Comparison of ENCODE assay signal across 25 cellular contexts in genomic region chr19:38951187-38951586, GRCh38. TPM values are rescaled to one million over a fixed set of nuclear protein-coding genes. Genes with fewer than 3 reads are reported as not detected.
DNase-seq lines count a peak whose midpoint lies in the region; ATAC-seq, FAIRE-seq and TF ChIP-seq lines count a peak whose summit lies in the region.
"Had no signal": no experiment of that assay in that cellular context is flagged by ENCODE, and none has a peak within 500 bp of the region (broad histone marks: within the 10 kb centered on the region; RNA-seq: fewer than 3 reads in every experiment).

No MANE protein-coding gene starts in this region.

- H3K4me3 Mint-ChIP-seq in activated T-helper 2 cell treated with anti-CD3 and anti-CD28 coated beads, Interferon-gamma antibody, Interleukin-2, Interleukin-4, amounts not matched to agents 10 μg/mL and 5 μg/mL and 100 μg/mL, durations not matched to agents 14 hours and 24 hours and 36 hours (ENCODE audit: low read depth), result peak overlapping the region; percentile 32
- H3K4me3 Mint-ChIP-seq in nephron progenitor cell (peak overlapping the region; percentile 49), natural killer cell (no peak overlapping the region)
- H3K4me3 Mint-ChIP-seq: HFFc6 had no signal

- no peaks in the 10 kb centered on the region for H3K36me3 Mint-ChIP-seq in activated T-helper 2 cell treated with anti-CD3 and anti-CD28 coated beads, Interferon-gamma antibody, Interleukin-2, Interleukin-4, amounts not matched to agents 10 μg/mL and 5 μg/mL and 100 μg/mL, durations not matched to agents 14 hours and 24 hours and 36 hours (ENCODE audit: low read depth)
- H3K36me3 Mint-ChIP-seq in nephron progenitor cell (ENCODE audit: low read depth), result peaks cover 58% of the 10 kb centered on the region
- H3K36me3 Mint-ChIP-seq in natural killer cell, result no peaks in the 10 kb centered on the region
- H3K36me3 Mint-ChIP-seq: CD14-positive monocyte; CD8-positive, alpha-beta memory T cell had no signal

- intact Hi-C loops in activated T-helper 2 cell treated with anti-CD3 and anti-CD28 coated beads, Interferon-gamma antibody, Interleukin-2, Interleukin-4, amounts not matched to agents 10 μg/mL and 5 μg/mL and 100 μg/mL, durations not matched to agents 14 hours and 24 hours and 36 hours (cut with micrococcal nuclease), result no loop called here
- intact Hi-C loops in natural killer cell (cut with micrococcal nuclease), result no loop called here

- no peaks in the 10 kb centered on the region for H3K9me3 ChIP-seq in A549
- H3K9me3 ChIP-seq: BE2C had no signal

- no peaks in the 10 kb centered on the region for H3K9me3 Mint-ChIP-seq in activated T-helper 2 cell treated with anti-CD3 and anti-CD28 coated beads, Interferon-gamma antibody, Interleukin-2, Interleukin-4, amounts not matched to agents 10 μg/mL and 5 μg/mL and 100 μg/mL, durations not matched to agents 14 hours and 24 hours and 36 hours
- H3K9me3 Mint-ChIP-seq in nephron progenitor cell (peaks cover 4% of the 10 kb centered on the region), natural killer cell (no peaks in the 10 kb centered on the region)
- H3K9me3 Mint-ChIP-seq: CD4-positive, alpha-beta T cell; CD8-positive, alpha-beta memory T cell; H9; HFFc6 had no signal

- H3K4me1 ChIP-seq in A549, result peaks cover 23% of the 10 kb centered on the region
- H3K4me1 ChIP-seq: BE2C had no signal

- no peak overlapping the region for H3K4me2 ChIP-seq in A549
- H3K4me2 ChIP-seq: BLaER1 treated with 17β-estradiol and CSF1 and Interleukin-3, amounts not matched to agents 10 nM and 100 nM; GM23338 had no signal

- WGBS in A549 (ENCODE audit: missing lambda C conversion rate), result 93% methylated on average over 3 of the region's 3 CpGs

- TF ChIP-seq CTCF in A549 (IDR thresholded peaks at IDR 0.05), result no peak
- TF ChIP-seq CTCF in nephron progenitor cell (IDR thresholded peaks at IDR 0.05), result no peak
- no peak for TF ChIP-seq CTCF in natural killer cell (IDR thresholded peaks at IDR 0.05)

- TF ChIP-seq RAD21 in A549 (conservative IDR thresholded peaks at IDR 0.05 in 1 of 2, IDR thresholded peaks at IDR 0.05 in 1 of 2), result no peak

- H3K27ac Mint-ChIP-seq in activated T-helper 2 cell treated with anti-CD3 and anti-CD28 coated beads, Interferon-gamma antibody, Interleukin-2, Interleukin-4, amounts not matched to agents 10 μg/mL and 5 μg/mL and 100 μg/mL, durations not matched to agents 14 hours and 24 hours and 36 hours, result no peak overlapping the region
- H3K27ac Mint-ChIP-seq in nephron progenitor cell, result no peak overlapping the region
- H3K27ac Mint-ChIP-seq in natural killer cell, result no peak overlapping the region
- H3K27ac Mint-ChIP-seq: CD14-positive monocyte; CD4-positive, alpha-beta T cell; GM23338; H9; HFFc6 had no signal

- H3K4me1 Mint-ChIP-seq in activated T-helper 2 cell treated with anti-CD3 and anti-CD28 coated beads, Interferon-gamma antibody, Interleukin-2, Interleukin-4, amounts not matched to agents 10 μg/mL and 5 μg/mL and 100 μg/mL, durations not matched to agents 14 hours and 24 hours and 36 hours (ENCODE audit: low read depth), result peaks cover 11% of the 10 kb centered on the region
- H3K4me1 Mint-ChIP-seq in nephron progenitor cell (peaks cover 23% of the 10 kb centered on the region), natural killer cell (peaks cover 6 to 20% of the 10 kb centered on the region in 2 donors)

- CTCF ChIA-PET in A549 (lab: Yijun Ruan, JAX), result interaction anchor here (0.6 to 23.4 kb wide), 6 partner anchors 10 to 548 kb away, joined by 3 to 344 read pairs (median 30); partner anchors contain the start of genes FAM98C, FBXO17, MRPS12 and SARS2

- TF ChIP-seq EP300 in A549 (IDR thresholded peaks at IDR 0.05), result no peak

- POLR2A ChIA-PET in A549 (lab: Yijun Ruan, JAX), result interaction anchor here (2.3 kb wide), 1 partner anchor 20 kb away, joined by 11 read pairs; the partner anchor contains the start of genes MRPS12 and SARS2

- H3K27me3 Mint-ChIP-seq in activated T-helper 2 cell treated with anti-CD3 and anti-CD28 coated beads, Interferon-gamma antibody, Interleukin-2, Interleukin-4, amounts not matched to agents 10 μg/mL and 5 μg/mL and 100 μg/mL, durations not matched to agents 14 hours and 24 hours and 36 hours (ENCODE audit: low read depth), result peaks cover 12% of the 10 kb centered on the region
- peaks cover 4% of the 10 kb centered on the region for H3K27me3 Mint-ChIP-seq in nephron progenitor cell (ENCODE audit: low read depth, poor library complexity)
- H3K27me3 Mint-ChIP-seq in natural killer cell (ENCODE audit: low read depth in 2 of 2), result peaks cover 8 to 13% of the 10 kb centered on the region in 2 donors

- DNase-seq in A549 (ENCODE audit: low read depth in 1 of 2, low spot score in 1 of 2), result no peak
- DNase-seq in activated T-helper 2 cell treated with anti-CD3 and anti-CD28 coated beads, Interferon-gamma antibody, Interleukin-2, Interleukin-4, amounts not matched to agents 10 μg/mL and 5 μg/mL and 100 μg/mL, durations not matched to agents 14 hours and 24 hours and 36 hours (ENCODE audit: low spot score), result no peak
- DNase-seq in nephron progenitor cell, result no peak
- no peak for DNase-seq in natural killer cell
- no peak for DNase-seq in kidney glomerular epithelial cell (lab: John Stamatoyannopoulos, UW)
- DNase-seq: ACHN; AML-193; BE2C; CD4-positive, alpha-beta T cell; DMS 273 treated with DMSO at 0.1 percent for 48 hours; DMS79; EL; GDM1; H9; HFFc6 had no signal

- no peak overlapping the region for H3K27ac ChIP-seq in A549
- H3K27ac ChIP-seq: BLaER1 treated with 17β-estradiol and CSF1 and Interleukin-3, amounts not matched to agents 10 nM and 100 nM had no signal

- ATAC-seq in A549 (no peak), GM18520 (IDR thresholded peaks at IDR 0.05; ENCODE audit: unreplicated experiment) (no peak), natural killer cell (no peak)
- ATAC-seq: GM12878, GM23338, HCT116 had no signal

- H3K4me3 ChIP-seq in A549, result no peak overlapping the region
- H3K4me3 ChIP-seq: BLaER1 treated with 17β-estradiol and CSF1 and Interleukin-3, amounts not matched to agents 10 nM and 100 nM; GM12878 had no signal

- FAIRE-seq in A549 (lab: Jason Lieb, UNC), result no peak
- FAIRE-seq: A204.1, D721Med, GM12878 had no signal

- TF ChIP-seq POLR2A in A549 (IDR thresholded peaks at IDR 0.05; ENCODE audit: low read length), result no peak

TF ChIP-seq in A549, 52 proteins besides CTCF, POLR2A, EP300 and RAD21 (continues in another document):
- TF ChIP-seq FOSL2 (IDR thresholded peaks at IDR 0.05), result no peak
- peak; percentile 35; the same call in 1 of the 2 replicates for TF ChIP-seq FOSL2 (CRISPR knock-in tag; IDR thresholded peaks at IDR 0.05)

RNA-seq across cellular contexts. Expression of gene MRPS12, which starts 20.4 kb away (rescaled TPM):
- polyA plus RNA-seq in A549 (2011; rRNA removed) (92.8 and 104 TPM in 2 replicates), A549 (2017; fragmentation: RNase III; extraction: RNeasy Plus Mini Kit Qiagen cat#74134 plus additional on column Dnase treatment) (198 to 217 TPM (median 213 TPM) in 3 replicates)
- 418 and 524 TPM in 2 replicates for polyA plus RNA-seq in A549 (2012; cell fraction: cytosol; rRNA removed)
- 325 and 425 TPM in 2 replicates for polyA plus RNA-seq in A549 (2012; cell fraction: nucleus; rRNA removed)
- polyA minus RNA-seq in A549 (2011; rRNA and poly(A)+ RNA removed), result 49.4 and 50.5 TPM in 2 replicates
- total RNA-seq in activated T-helper 2 cell treated with anti-CD3 and anti-CD28 coated beads, Interferon-gamma antibody, Interleukin-2, Interleukin-4, amounts not matched to agents 10 μg/mL and 5 μg/mL and 100 μg/mL, durations not matched to agents 14 hours and 24 hours and 36 hours, result 93.5 and 95.3 TPM in 2 replicates
- 10 to 100 TPM; 25.3 to 27.8 (median 26.7) TPM for total RNA-seq in natural killer cell

RNA-seq across cellular contexts. Expression of gene SARS2, which starts 20.6 kb away (rescaled TPM):
- polyA plus RNA-seq in A549 (2011; rRNA removed) (46.1 and 46.7 TPM in 2 replicates), A549 (2017; fragmentation: RNase III; extraction: RNeasy Plus Mini Kit Qiagen cat#74134 plus additional on column Dnase treatment) (81.8 to 98.0 TPM (median 93.4 TPM) in 3 replicates)
- polyA plus RNA-seq in A549 (2012; cell fraction: cytosol; rRNA removed), result 81.2 and 106 TPM in 2 replicates
- 448 and 539 TPM in 2 replicates for polyA plus RNA-seq in A549 (2012; cell fraction: nucleus; rRNA removed)
- 54.8 and 68.1 TPM in 2 replicates for polyA minus RNA-seq in A549 (2011; rRNA and poly(A)+ RNA removed)
- 41.1 and 45.2 TPM in 2 replicates for total RNA-seq in activated T-helper 2 cell treated with anti-CD3 and anti-CD28 coated beads, Interferon-gamma antibody, Interleukin-2, Interleukin-4, amounts not matched to agents 10 μg/mL and 5 μg/mL and 100 μg/mL, durations not matched to agents 14 hours and 24 hours and 36 hours
- total RNA-seq in natural killer cell, result 10 to 100 TPM; 25.4 to 53.0 (median 38.9) TPM

RNA-seq across cellular contexts. Expression of gene FBXO17, which starts 24.4 kb away (rescaled TPM):
- 68.1 and 73.1 TPM in 2 replicates for polyA plus RNA-seq in A549 (2011; rRNA removed)
- 110 and 145 TPM in 2 replicates for polyA plus RNA-seq in A549 (2012; cell fraction: cytosol; rRNA removed)
- polyA plus RNA-seq in A549 (2012; cell fraction: nucleus; rRNA removed), result 217 and 308 TPM in 2 replicates
- polyA plus RNA-seq in A549 (2017; fragmentation: RNase III; extraction: RNeasy Plus Mini Kit Qiagen cat#74134 plus additional on column Dnase treatment), result 98.5 to 112 TPM (median 111 TPM) in 3 replicates
- polyA minus RNA-seq in A549 (2011; rRNA and poly(A)+ RNA removed), result 45.7 and 49.4 TPM in 2 replicates
- total RNA-seq in activated T-helper 2 cell treated with anti-CD3 and anti-CD28 coated beads, Interferon-gamma antibody, Interleukin-2, Interleukin-4, amounts not matched to agents 10 μg/mL and 5 μg/mL and 100 μg/mL, durations not matched to agents 14 hours and 24 hours and 36 hours, result not detected in 2 replicates
- total RNA-seq in natural killer cell, result not detected
- total RNA-seq: CD4-positive, alpha-beta T cell; CD8-positive, alpha-beta memory T cell had no signal
- polyA plus RNA-seq: CD14-positive monocyte had no signal

RNA-seq across cellular contexts. Expression of gene CCER2, which starts 39.2 kb away (rescaled TPM):
- polyA plus RNA-seq in A549 (2011; rRNA removed) (0.40 and 0.68 TPM in 2 replicates), A549 (2017; fragmentation: RNase III; extraction: RNeasy Plus Mini Kit Qiagen cat#74134 plus additional on column Dnase treatment) (1.1 to 1.9 TPM (median 1.5 TPM) in 3 replicates)
- 0.56 and 0.83 TPM in 2 replicates for polyA plus RNA-seq in A549 (2012; cell fraction: cytosol; rRNA removed)
- 8.0 and 8.1 TPM in 2 replicates for polyA plus RNA-seq in A549 (2012; cell fraction: nucleus; rRNA removed)
- not detected in 2 replicates for polyA minus RNA-seq in A549 (2011; rRNA and poly(A)+ RNA removed)
- total RNA-seq in activated T-helper 2 cell treated with anti-CD3 and anti-CD28 coated beads, Interferon-gamma antibody, Interleukin-2, Interleukin-4, amounts not matched to agents 10 μg/mL and 5 μg/mL and 100 μg/mL, durations not matched to agents 14 hours and 24 hours and 36 hours, result 0.83 and 1.2 TPM in 2 replicates
- total RNA-seq in natural killer cell, result 1 to 10 TPM; 1.3 to 3.7 (median 2.3) TPM
- total RNA-seq: GM23338, H4 had no signal
- polyA plus RNA-seq: CD14-positive monocyte; CD8-positive, alpha-beta memory T cell had no signal

RNA-seq across cellular contexts. Expression of gene NFKBIB, which starts 51.4 kb away (rescaled TPM):
- polyA plus RNA-seq in A549 (2011; rRNA removed) (25.6 and 35.0 TPM in 2 replicates), A549 (2017; fragmentation: RNase III; extraction: RNeasy Plus Mini Kit Qiagen cat#74134 plus additional on column Dnase treatment) (56.4 to 61.7 TPM (median 59.5 TPM) in 3 replicates)
- polyA plus RNA-seq in A549 (2012; cell fraction: cytosol; rRNA removed), result 106 and 131 TPM in 2 replicates
- polyA plus RNA-seq in A549 (2012; cell fraction: nucleus; rRNA removed), result 96.5 and 113 TPM in 2 replicates
- 10.3 and 10.9 TPM in 2 replicates for polyA minus RNA-seq in A549 (2011; rRNA and poly(A)+ RNA removed)
- total RNA-seq in activated T-helper 2 cell treated with anti-CD3 and anti-CD28 coated beads, Interferon-gamma antibody, Interleukin-2, Interleukin-4, amounts not matched to agents 10 μg/mL and 5 μg/mL and 100 μg/mL, durations not matched to agents 14 hours and 24 hours and 36 hours, result 81.8 and 82.7 TPM in 2 replicates
- total RNA-seq in natural killer cell, result 100 to 1,000 TPM in 2 of 3 donors, 10 to 100 TPM in 1; 78.0 to 125 (median 118) TPM
